ENCODE assay signal across 2 cellular contexts in the genomic region with DNA sequence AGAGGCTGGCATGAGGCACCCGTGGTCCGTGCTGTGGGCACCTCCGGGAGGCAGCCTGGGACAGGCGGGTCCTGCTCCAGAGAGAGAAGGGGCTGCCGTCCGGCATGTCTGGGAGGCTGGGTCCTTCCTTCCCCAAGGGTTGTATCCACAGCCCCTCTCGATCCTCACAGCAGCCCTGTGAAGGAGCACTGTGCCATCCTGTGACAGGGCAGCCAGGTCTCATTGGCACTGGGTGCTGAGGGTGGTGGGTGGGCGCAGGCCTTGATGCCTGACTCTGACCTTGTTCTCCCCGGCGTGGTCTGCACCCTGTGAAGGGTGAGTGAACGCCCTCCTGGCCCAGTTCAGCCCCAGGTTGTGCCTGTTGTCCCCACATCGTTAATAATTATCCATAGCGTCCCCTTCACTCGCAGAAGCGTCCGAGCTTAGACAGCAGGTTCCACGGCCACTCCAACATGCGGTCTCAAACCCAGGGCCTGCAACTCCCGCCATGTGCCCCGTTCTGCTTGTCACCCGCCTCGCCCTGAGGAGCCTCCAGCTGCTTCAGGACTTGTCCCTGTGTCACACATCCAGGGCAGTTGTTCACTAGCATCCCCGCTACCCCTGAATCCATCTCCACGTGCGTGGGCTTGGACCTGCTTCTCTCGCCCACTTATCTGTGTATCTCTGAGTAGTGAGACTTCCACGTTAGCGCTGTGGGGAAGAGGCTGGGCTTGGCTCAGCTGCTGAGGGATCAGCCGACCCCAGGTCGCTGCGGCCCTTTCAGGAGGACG.
TF ChIP-seq lines count a peak whose summit lies in the region.

No MANE protein-coding gene starts in this region.

TF ChIP-seq in endothelial cell of umbilical vein, 7 proteins besides CTCF, POLR2A, EP300 and RAD21:
- TF ChIP-seq JUN (IDR thresholded peaks at IDR 0.05; ENCODE audit: borderline replicate concordance, insufficient read depth, insufficient read length, low read depth), result no peak

TF ChIP-seq in HepG2, 621 proteins besides CTCF, POLR2A, EP300 and RAD21 (continues in another document):
- no peak for TF ChIP-seq DR1 (CRISPR knock-in tag; IDR thresholded peaks at IDR 0.05)
- TF ChIP-seq AGO2 (optimal IDR thresholded peaks at IDR 0.05; ENCODE audit: low read depth, low read length), result peak; percentile 45
- TF ChIP-seq, protein P1, sequence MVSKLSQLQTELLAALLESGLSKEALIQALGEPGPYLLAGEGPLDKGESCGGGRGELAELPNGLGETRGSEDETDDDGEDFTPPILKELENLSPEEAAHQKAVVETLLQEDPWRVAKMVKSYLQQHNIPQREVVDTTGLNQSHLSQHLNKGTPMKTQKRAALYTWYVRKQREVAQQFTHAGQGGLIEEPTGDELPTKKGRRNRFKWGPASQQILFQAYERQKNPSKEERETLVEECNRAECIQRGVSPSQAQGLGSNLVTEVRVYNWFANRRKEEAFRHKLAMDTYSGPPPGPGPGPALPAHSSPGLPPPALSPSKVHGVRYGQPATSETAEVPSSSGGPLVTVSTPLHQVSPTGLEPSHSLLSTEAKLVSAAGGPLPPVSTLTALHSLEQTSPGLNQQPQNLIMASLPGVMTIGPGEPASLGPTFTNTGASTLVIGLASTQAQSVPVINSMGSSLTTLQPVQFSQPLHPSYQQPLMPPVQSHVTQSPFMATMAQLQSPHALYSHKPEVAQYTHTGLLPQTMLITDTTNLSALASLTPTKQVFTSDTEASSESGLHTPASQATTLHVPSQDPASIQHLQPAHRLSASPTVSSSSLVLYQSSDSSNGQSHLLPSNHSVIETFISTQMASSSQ (IDR thresholded peaks at IDR 0.05; ENCODE audit: low read depth), result 0 out of 2 replicates have a peak, but pooled peaks have one; percentile 3
- TF ChIP-seq, protein P1 (CRISPR knock-in tag; IDR thresholded peaks at IDR 0.05; ENCODE audit: borderline replicate concordance), result peak; percentile 58; the same call in 1 of the 2 replicates
- peak; percentile 38; the same call in 1 of the 2 replicates for TF ChIP-seq ZBTB33 (CRISPR knock-in tag; IDR thresholded peaks at IDR 0.05)
- TF ChIP-seq, protein P2, sequence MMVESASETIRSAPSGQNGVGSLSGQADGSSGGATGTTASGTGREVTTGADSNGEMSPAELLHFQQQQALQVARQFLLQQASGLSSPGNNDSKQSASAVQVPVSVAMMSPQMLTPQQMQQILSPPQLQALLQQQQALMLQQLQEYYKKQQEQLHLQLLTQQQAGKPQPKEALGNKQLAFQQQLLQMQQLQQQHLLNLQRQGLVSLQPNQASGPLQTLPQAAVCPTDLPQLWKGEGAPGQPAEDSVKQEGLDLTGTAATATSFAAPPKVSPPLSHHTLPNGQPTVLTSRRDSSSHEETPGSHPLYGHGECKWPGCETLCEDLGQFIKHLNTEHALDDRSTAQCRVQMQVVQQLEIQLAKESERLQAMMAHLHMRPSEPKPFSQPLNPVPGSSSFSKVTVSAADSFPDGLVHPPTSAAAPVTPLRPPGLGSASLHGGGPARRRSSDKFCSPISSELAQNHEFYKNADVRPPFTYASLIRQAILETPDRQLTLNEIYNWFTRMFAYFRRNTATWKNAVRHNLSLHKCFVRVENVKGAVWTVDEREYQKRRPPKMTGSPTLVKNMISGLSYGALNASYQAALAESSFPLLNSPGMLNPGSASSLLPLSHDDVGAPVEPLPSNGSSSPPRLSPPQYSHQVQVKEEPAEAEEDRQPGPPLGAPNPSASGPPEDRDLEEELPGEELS (CRISPR knock-in tag; IDR thresholded peaks at IDR 0.05), result no peak
- no peak for TF ChIP-seq ZNF629 (CRISPR knock-in tag; conservative IDR thresholded peaks at IDR 0.05)
- peak; percentile 64 for TF ChIP-seq HNF1B (CRISPR knock-in tag; IDR thresholded peaks at IDR 0.05)
- TF ChIP-seq RBM22 (optimal IDR thresholded peaks at IDR 0.05; ENCODE audit: low read length), result no peak
- TF ChIP-seq ZBTB4 (CRISPR knock-in tag; IDR thresholded peaks at IDR 0.05; ENCODE audit: borderline replicate concordance), result peak; percentile 69; the same call in 1 of the 2 replicates
- TF ChIP-seq PAXIP1 (CRISPR knock-in tag; conservative IDR thresholded peaks at IDR 0.05), result peak; percentile 28; the same call in 1 of the 2 replicates
- TF ChIP-seq ZNF577 (CRISPR knock-in tag; IDR thresholded peaks at IDR 0.05; ENCODE audit: borderline replicate concordance, low read depth), result no peak
- 0 out of 2 replicates have a peak, but pooled peaks have one; percentile 23 for TF ChIP-seq ZNF891 (CRISPR knock-in tag; IDR thresholded peaks at IDR 0.05)
- no peak for TF ChIP-seq HMG20B (CRISPR knock-in tag; conservative IDR thresholded peaks at IDR 0.05)
- TF ChIP-seq MIER3 (CRISPR knock-in tag; IDR thresholded peaks at IDR 0.05; ENCODE audit: borderline replicate concordance), result no peak
- TF ChIP-seq, protein P3, sequence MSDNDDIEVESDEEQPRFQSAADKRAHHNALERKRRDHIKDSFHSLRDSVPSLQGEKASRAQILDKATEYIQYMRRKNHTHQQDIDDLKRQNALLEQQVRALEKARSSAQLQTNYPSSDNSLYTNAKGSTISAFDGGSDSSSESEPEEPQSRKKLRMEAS (IDR thresholded peaks at IDR 0.05), result no peak
- TF ChIP-seq HIVEP1 (CRISPR knock-in tag; IDR thresholded peaks at IDR 0.05), result no peak
- TF ChIP-seq FOXC1 (CRISPR knock-in tag; IDR thresholded peaks at IDR 0.05; ENCODE audit: borderline replicate concordance), result no peak
- TF ChIP-seq ZNF205 (CRISPR knock-in tag; IDR thresholded peaks at IDR 0.05), result no peak
- TF ChIP-seq HNRNPL (IDR thresholded peaks at IDR 0.05; ENCODE audit: low read depth, low read length), result peak; percentile 53; the same call in 1 of the 2 replicates
- no peak for TF ChIP-seq XRCC5 (optimal IDR thresholded peaks at IDR 0.05; ENCODE audit: low read length)
- peak; percentile 48; the same call in 1 of the 2 replicates for TF ChIP-seq ZNF687 (CRISPR knock-in tag; IDR thresholded peaks at IDR 0.05)
